Comparison of ENCODE assay signal across 1 cellular context in genomic region chr13:33968520-33969507, GRCh38.
TF ChIP-seq lines count a peak whose summit lies in the region.

No MANE protein-coding gene starts in this region.

TF ChIP-seq in HepG2, 621 proteins besides CTCF, POLR2A, EP300 and RAD21 (continued from another document and continues in another):
- TF ChIP-seq RERE (CRISPR knock-in tag; IDR thresholded peaks at IDR 0.05; ENCODE audit: low read depth) = peak; percentile 91
- no peak for TF ChIP-seq MXD4 (CRISPR knock-in tag; IDR thresholded peaks at IDR 0.05)
- no peak for TF ChIP-seq ZFP36L1 (CRISPR knock-in tag; IDR thresholded peaks at IDR 0.05)
- TF ChIP-seq ZBTB25 (CRISPR knock-in tag; IDR thresholded peaks at IDR 0.05) = peak; percentile 66; the same call in 1 of the 2 replicates
- TF ChIP-seq WIZ (CRISPR knock-in tag; IDR thresholded peaks at IDR 0.05) = no peak
- no peak for TF ChIP-seq ZNF577 (CRISPR knock-in tag; IDR thresholded peaks at IDR 0.05; ENCODE audit: borderline replicate concordance, low read depth)
- TF ChIP-seq MTERF4 (CRISPR knock-in tag; IDR thresholded peaks at IDR 0.05) = no peak
- 0 out of 2 replicates have a peak, but pooled peaks have one; percentile 19 for TF ChIP-seq ZKSCAN5 (CRISPR knock-in tag; IDR thresholded peaks at IDR 0.05)
- no peak for TF ChIP-seq ZNF569 (CRISPR knock-in tag; IDR thresholded peaks at IDR 0.05; ENCODE audit: borderline replicate concordance)
- no peak for TF ChIP-seq PLRG1 (conservative IDR thresholded peaks at IDR 0.05)
- peak; percentile 76 for TF ChIP-seq FOXA1 (IDR thresholded peaks at IDR 0.05)
- TF ChIP-seq FOXA1 (CRISPR knock-in tag; IDR thresholded peaks at IDR 0.05) = peak; percentile 90
- no peak for TF ChIP-seq TAF15 (IDR thresholded peaks at IDR 0.05; ENCODE audit: low read depth, low read length, poor library complexity, severe bottlenecking)
- no peak for TF ChIP-seq ZNF781 (CRISPR knock-in tag; IDR thresholded peaks at IDR 0.05; ENCODE audit: borderline replicate concordance, not compliant biosample characterization)
- TF ChIP-seq IRX3 (CRISPR knock-in tag; IDR thresholded peaks at IDR 0.05; ENCODE audit: borderline replicate concordance, low read depth) = no peak
- TF ChIP-seq ZNF484 (CRISPR knock-in tag; IDR thresholded peaks at IDR 0.05; ENCODE audit: borderline replicate concordance, low read depth) = no peak
- TF ChIP-seq NCOR1 (IDR thresholded peaks at IDR 0.05; ENCODE audit: borderline replicate concordance, low read length) = peak; percentile 97
- TF ChIP-seq MATR3 (CRISPR knock-in tag; IDR thresholded peaks at IDR 0.05) = no peak
- peak; percentile 39; the same call in 1 of the 2 replicates for TF ChIP-seq TFDP2 (CRISPR knock-in tag; IDR thresholded peaks at IDR 0.05)
- TF ChIP-seq MXI1 (IDR thresholded peaks at IDR 0.05; ENCODE audit: borderline replicate concordance, low read depth, low read length) = peak; percentile 35; the same call in 1 of the 3 replicates
- no peak for TF ChIP-seq ZNF780A (CRISPR knock-in tag; IDR thresholded peaks at IDR 0.05)
- no peak; the same call in 1 of the 2 replicates for TF ChIP-seq ZNF598 (CRISPR knock-in tag; IDR thresholded peaks at IDR 0.05; ENCODE audit: borderline replicate concordance)
- no peak for TF ChIP-seq ZNF703 (CRISPR knock-in tag; IDR thresholded peaks at IDR 0.05; ENCODE audit: borderline replicate concordance)
- TF ChIP-seq SNAPC2 (CRISPR knock-in tag; IDR thresholded peaks at IDR 0.05) = peak; percentile 30; the same call in 1 of the 2 replicates
- TF ChIP-seq ZC3H4 (CRISPR knock-in tag; IDR thresholded peaks at IDR 0.05; ENCODE audit: borderline replicate concordance) = no peak
- no peak for TF ChIP-seq MBNL3 (CRISPR knock-in tag; conservative IDR thresholded peaks at IDR 0.05)
- TF ChIP-seq CSRNP2 (CRISPR knock-in tag; conservative IDR thresholded peaks at IDR 0.05; ENCODE audit: low read depth) = no peak
- no peak for TF ChIP-seq ZBTB40 (IDR thresholded peaks at IDR 0.05)
- no peak; the same call in 1 of the 2 replicates for TF ChIP-seq ZBTB40 (CRISPR knock-in tag; IDR thresholded peaks at IDR 0.05)
- TF ChIP-seq ELK4 (CRISPR knock-in tag; IDR thresholded peaks at IDR 0.05; ENCODE audit: borderline replicate concordance) = no peak
- no peak for TF ChIP-seq ZNF275 (CRISPR knock-in tag; IDR thresholded peaks at IDR 0.05; ENCODE audit: borderline replicate concordance)
- no peak for TF ChIP-seq POLR2AphosphoS5 (IDR thresholded peaks at IDR 0.05; ENCODE audit: low read depth, low read length)
- TF ChIP-seq ATF2 (CRISPR knock-in tag; IDR thresholded peaks at IDR 0.05) = peak; percentile 67; the same call in 1 of the 2 replicates
- peak; percentile 92 for TF ChIP-seq POGZ (CRISPR knock-in tag; IDR thresholded peaks at IDR 0.05)
